In the genomic region with DNA sequence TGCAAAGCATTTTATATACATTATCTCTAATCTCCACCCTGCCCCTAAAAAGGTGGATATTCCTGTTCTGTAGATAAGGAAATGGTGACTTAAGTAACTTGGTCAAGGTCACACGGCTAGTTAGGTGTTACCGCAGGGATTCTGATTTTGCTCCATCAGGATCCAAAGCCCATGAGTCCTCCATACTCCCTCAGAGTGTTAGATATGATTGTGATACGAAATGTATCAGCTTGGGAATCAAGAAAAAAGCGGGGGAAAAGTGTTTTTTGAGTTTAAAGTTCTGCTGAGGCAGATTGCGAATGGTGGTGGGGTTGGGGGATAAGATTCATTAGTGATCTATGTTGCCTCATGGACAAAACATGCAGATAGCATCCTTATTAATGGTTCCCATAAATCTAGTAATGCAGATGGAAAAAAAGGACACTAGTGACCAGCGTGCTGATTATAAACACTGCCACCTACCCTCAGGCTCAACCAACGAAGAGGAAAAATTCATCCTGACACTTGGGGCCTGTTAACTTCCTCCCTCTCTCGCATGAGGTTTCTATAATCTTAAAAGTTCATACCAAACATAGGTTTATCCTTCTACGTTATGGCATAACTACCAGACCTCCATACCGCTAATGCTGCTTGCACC, we compare ENCODE assay signal across 19 cellular contexts. TPM values are rescaled to one million over a fixed set of nuclear protein-coding genes. Genes with fewer than 3 reads are reported as not detected.
DNase-seq lines count a peak whose midpoint lies in the region; ATAC-seq, FAIRE-seq and TF ChIP-seq lines count a peak whose summit lies in the region.
"Had no signal": no experiment of that assay in that cellular context is flagged by ENCODE, and none has a peak within 500 bp of the region (broad histone marks: within the 10 kb centered on the region; RNA-seq: fewer than 3 reads in every experiment).

No MANE protein-coding gene starts in this region.

- H2BK5ac ChIP-seq in H1 (ENCODE audit: low read depth, low read length): no peak overlapping the region

- no peaks in the 10 kb centered on the region for H3K27me3 Mint-ChIP-seq in GM23338 (ENCODE audit: insufficient read depth, low read depth, poor library complexity)

- CTCF ChIA-PET in H1 (lab: Charles Lee; ENCODE audit: partially characterized antibody): interaction anchor here (1.2 to 1.5 kb wide), 2 partner anchors 9 to 579 kb away, joined by 3 to 5 read pairs; no protein-coding TSS in a partner anchor

- no peak for TF ChIP-seq EP300 in H1 (IDR thresholded peaks at IDR 0.05; ENCODE audit: borderline replicate concordance in 1 of 2, low read depth in 2 of 2, low read length in 2 of 2)

- TF ChIP-seq CTCF in BE2C (IDR thresholded peaks at IDR 0.05; ENCODE audit: low read depth, low read length) (peak; percentile 17; the same call in 1 of the 2 replicates), GM23338 (conservative IDR thresholded peaks at IDR 0.05; ENCODE audit: low read depth in 2 of 2) (no peak), H1 (IDR thresholded peaks at IDR 0.05; ENCODE audit: control extremely low read depth in 1 of 3, insufficient read depth in 1 of 3, low read depth in 1 of 3, low read length in 3 of 3) (no peak)

- no peaks in the 10 kb centered on the region for H3F3A ChIP-seq in GM23338 (replicated peaks; ENCODE audit: low read depth)

- WGBS in H1 (ENCODE audit: extremely low coverage in 1 of 2, insufficient coverage in 1 of 2, insufficient read length in 1 of 2, insufficient replicate concordance in 2 of 2, low coverage in 1 of 2, low lambda C conversion rate in 2 of 2, missing lambda C conversion rate in 1 of 2), 2 experiments: 91 to 100% methylated on average over 1 to 10 of the region's 10 CpGs

- peaks cover 16% of the 10 kb centered on the region for H3K4me1 ChIP-seq in BE2C
- H3K4me1 ChIP-seq in GM23338 (ENCODE audit: insufficient read depth): peaks cover 22% of the 10 kb centered on the region; the same call in 1 of the 2 replicates
- H3K4me1 ChIP-seq in H1 (replicated peaks in 1 of 4; ENCODE audit: control insufficient read depth in 3 of 4, insufficient read depth in 4 of 4, low read length in 3 of 4): peaks cover 0 to 6% (median 0%) of the 10 kb centered on the region in 4 experiments; a peak in 3 of 7 replicates
- H3K4me1 ChIP-seq: HAP-1 had no signal

- H3K23me2 ChIP-seq in H1 (ENCODE audit: low read depth, low read length): no peaks in the 10 kb centered on the region; the same call in 1 of the 2 replicates

- peaks cover 2% of the 10 kb centered on the region; the same call in 1 of the 2 replicates for H3K79me1 ChIP-seq in H1 (ENCODE audit: low read depth, low read length)

- no peak overlapping the region for H4K5ac ChIP-seq in H1 (ENCODE audit: insufficient read length, low read depth, low read length)

- FAIRE-seq in H1 (lab: Jason Lieb, UNC): peak; percentile 13

- H4K91ac ChIP-seq in H1 (replicated peaks; ENCODE audit: insufficient read length, low read length): no peak overlapping the region

- POLR2A ChIA-PET in H1 (lab: Charles Lee; ENCODE audit: partially characterized antibody): no interaction called here

- DNase-seq in BE2C (peak; percentile 31), GM23338 (ENCODE audit: low spot score) (no peak), SK-N-DZ (ENCODE audit: low spot score) (peak; percentile 33), H1 (ENCODE audit: low read depth in 1 of 2, low spot score in 2 of 2) (no peak), activated gamma-delta T cell (lab: John Stamatoyannopoulos, UW) (no peak), NOMO-1 (lab: John Stamatoyannopoulos, UW; ENCODE audit: unreplicated experiment in 2 of 2) (no peak)
- DNase-seq in stimulated activated CD4-positive, alpha-beta T cell treated with anti-CD3 and anti-CD28 coated beads, Interleukin-1b, Interleukin-23, amount 100 ng/mL, for 48 hours: no peak
- DNase-seq: CD8-positive, alpha-beta T cell; DMS79; Karpas-422; MM.1S; NCI-H1092; NCI-H1436 treated with DMSO at 0.1 percent for 48 hours; NCI-H2081; RPMI8226 had no signal

- no peak overlapping the region for H4K8ac ChIP-seq in H1 (ENCODE audit: extremely low read depth, insufficient read depth, low read length)

- no peak for TF ChIP-seq RAD21 in H1 (IDR thresholded peaks at IDR 0.05 in 1 of 2, conservative IDR thresholded peaks at IDR 0.05 in 1 of 2; ENCODE audit: low read depth in 2 of 2, low read length in 2 of 2)

- H3K18ac ChIP-seq in H1 (ENCODE audit: extremely low read depth, low read length): no peak overlapping the region

- H2BK15ac ChIP-seq in H1 (ENCODE audit: low read length): no peak overlapping the region

- H3K56ac ChIP-seq in H1 (replicated peaks; ENCODE audit: insufficient read length, low read depth, low read length): no peak overlapping the region

- no peak for TF ChIP-seq POLR2A in H1 (IDR thresholded peaks at IDR 0.05; ENCODE audit: control extremely low read depth in 1 of 2, low read depth in 2 of 2, low read length in 2 of 2)

- H2BK120ac ChIP-seq in H1 (replicated peaks; ENCODE audit: low read depth, low read length): no peak overlapping the region

- H3K4ac ChIP-seq in H1 (replicated peaks; ENCODE audit: insufficient read length, low read depth, low read length): no peak overlapping the region

- H3K4me2 ChIP-seq in GM23338 (0 out of 2 replicates have a peak overlapping the region, but pooled peaks have one; percentile 16), H1 (ENCODE audit: insufficient read depth in 1 of 2, low read depth in 2 of 2, low read length in 2 of 2) (no peak overlapping the region)

- H3K9ac ChIP-seq in H1 (replicated peaks in 1 of 4; ENCODE audit: extremely low read depth in 1 of 4, low read depth in 3 of 4, low read length in 3 of 4): no peak overlapping the region
- H3K9ac ChIP-seq: BLaER1 treated with 17β-estradiol and CSF1 and Interleukin-3, amounts not matched to agents 10 nM and 100 nM had no signal

- H3K9me2 ChIP-seq in GM23338 (ENCODE audit: insufficient read depth): peaks cover 11% of the 10 kb centered on the region; the same call in 1 of the 2 replicates

- no peak overlapping the region for H2AK5ac ChIP-seq in H1 (ENCODE audit: low read depth, low read length)

- H3K23ac ChIP-seq in H1 (ENCODE audit: insufficient read length): no peak overlapping the region

- no peak overlapping the region for H2AFZ ChIP-seq in GM23338
- H2AFZ ChIP-seq in H1 (ENCODE audit: low read length): no peak overlapping the region

- H3K36me3 Mint-ChIP-seq in GM23338 (ENCODE audit: low read depth): peaks cover 4% of the 10 kb centered on the region
- H3K36me3 Mint-ChIP-seq: CD8-positive, alpha-beta T cell had no signal

- H3K27ac ChIP-seq in GM23338 (ENCODE audit: low read depth): no peak overlapping the region
- no peak overlapping the region for H3K27ac ChIP-seq in H1 (ENCODE audit: low read depth, low read length)
- H3K27ac ChIP-seq: BLaER1 treated with 17β-estradiol and CSF1 and Interleukin-3, amounts not matched to agents 10 nM and 100 nM had no signal

- no peaks in the 10 kb centered on the region for H4K20me1 ChIP-seq in GM23338 (replicated peaks; ENCODE audit: insufficient read depth)
- no peaks in the 10 kb centered on the region for H4K20me1 ChIP-seq in H1 (replicated peaks in 1 of 2; ENCODE audit: control insufficient read depth in 1 of 2, insufficient read depth in 2 of 2, low read length in 2 of 2)
- H4K20me1 ChIP-seq: BLaER1 treated with 17β-estradiol and CSF1 and Interleukin-3, amounts not matched to agents 10 nM and 100 nM had no signal

- H2BK20ac ChIP-seq in H1 (ENCODE audit: low read length): no peak overlapping the region

- no peak overlapping the region for H3K14ac ChIP-seq in H1 (ENCODE audit: insufficient read length)

- peaks cover 28% of the 10 kb centered on the region for H3K4me1 Mint-ChIP-seq in GM23338

- H3K9me3 Mint-ChIP-seq in GM23338: peaks cover under 1% of the 10 kb centered on the region; the same call in 1 of the 3 replicates
- H3K9me3 Mint-ChIP-seq: CD8-positive, alpha-beta T cell had no signal

- H3K36me3 ChIP-seq in BE2C (peaks cover 52% of the 10 kb centered on the region), GM23338 (ENCODE audit: insufficient read depth) (no peaks in the 10 kb centered on the region), H1 (ENCODE audit: control insufficient read depth in 2 of 4, insufficient read depth in 4 of 4, low read length in 3 of 4) (no peaks in the 10 kb centered on the region; a peak in 1 of 8 replicates)
- H3K36me3 ChIP-seq: BLaER1 treated with 17β-estradiol and CSF1 and Interleukin-3, amounts not matched to agents 10 nM and 100 nM; HAP-1 had no signal

- ATAC-seq in GM23338 (no peak), GM21381 (IDR thresholded peaks at IDR 0.05; ENCODE audit: unreplicated experiment) (no peak)
- ATAC-seq: CD8-positive, alpha-beta T cell had no signal

- no peak overlapping the region for H2BK12ac ChIP-seq in H1 (ENCODE audit: low read depth, low read length)

- H3K4me3 Mint-ChIP-seq in GM23338: no peak overlapping the region; the same call in 2 of the 3 replicates
- H3K4me3 Mint-ChIP-seq: CD8-positive, alpha-beta T cell had no signal

- H3K79me2 ChIP-seq in GM23338 (replicated peaks; ENCODE audit: insufficient read depth) (peaks cover 25% of the 10 kb centered on the region), H1 (ENCODE audit: control insufficient read depth in 1 of 2, insufficient read depth in 2 of 2, low read length in 2 of 2) (no peaks in the 10 kb centered on the region; a peak in 1 of 4 replicates)

- no peaks in the 10 kb centered on the region for H3K27me3 ChIP-seq in BE2C
- H3K27me3 ChIP-seq in GM23338 (ENCODE audit: insufficient read depth): no peaks in the 10 kb centered on the region
- H3K27me3 ChIP-seq in H1 (replicated peaks in 1 of 4; ENCODE audit: control insufficient read depth in 3 of 4, extremely low read depth in 1 of 4, insufficient read depth in 3 of 4, low read length in 3 of 4): 0 out of 7 replicates have a peak, but pooled peaks cover 0 to 3% (median 1%) of the 10 kb centered on the region in 4 experiments

- H3K27ac Mint-ChIP-seq in GM23338: no peak overlapping the region
- H3K27ac Mint-ChIP-seq: CD8-positive, alpha-beta T cell had no signal

- peaks cover 14% of the 10 kb centered on the region for H3K9me3 ChIP-seq in BE2C
- no peaks in the 10 kb centered on the region for H3K9me3 ChIP-seq in H1 (ENCODE audit: insufficient read depth in 2 of 2, low read depth in 1 of 2, low read length in 1 of 2)
- H3K9me3 ChIP-seq: HAP-1 had no signal

- peak overlapping the region; percentile 75 for H3K4me3 ChIP-seq in BE2C (ENCODE audit: low read depth, low read length)
- H3K4me3 ChIP-seq in GM23338: no peak overlapping the region
- H3K4me3 ChIP-seq in H1 (ENCODE audit: extremely low read depth in 1 of 4, insufficient read depth in 2 of 4, low read depth in 3 of 4, low read length in 4 of 4): no peak overlapping the region
- H3K4me3 ChIP-seq: BLaER1 treated with 17β-estradiol and CSF1 and Interleukin-3, amounts not matched to agents 10 nM and 100 nM; HAP-1 had no signal

RNA-seq across cellular contexts. Expression of a gene that starts 2.3 kb away (rescaled TPM):
- 95.4 TPM for polyA plus RNA-seq in BE2C (2012; ENCODE audit: insufficient read depth, insufficient read length, low read depth)
- total RNA-seq in GM23338 (2014; rRNA removed; shearing (Covaris generic)): 37.3 and 45.2 TPM in 2 replicates
- 75.4 and 83.7 TPM in 2 replicates for polyA plus RNA-seq in GM23338 (2016; fragmentation: Nextera tagmentation; extraction: Ambion mirVana)
- polyA plus RNA-seq in SK-N-DZ (2014; cell fraction: cytosol; rRNA removed): 195 and 220 TPM in 2 replicates
- polyA plus RNA-seq in SK-N-DZ (2014; cell fraction: nucleus; rRNA removed): 258 and 321 TPM in 2 replicates
- total RNA-seq in H1 (2021; fragmentation: NEBNext Ultra II Directional; extraction: Animal tissue kit (Norgen Biotek cat#: 25700)): 36.9 and 37.1 TPM in 2 replicates
- polyA plus RNA-seq in H1 (2011; rRNA removed): 9.4 and 14.9 TPM in 2 replicates
- 20.1 TPM for polyA plus RNA-seq in H1 (2011; cell fraction: cytosol; rRNA removed)
- polyA plus RNA-seq in H1 (2011; cell fraction: nucleus; rRNA removed): 32.5 TPM
- 30.2 to 43.2 TPM (median 36.3 TPM) in 4 replicates for polyA plus RNA-seq in H1 (2012, experiment 1 of 2)
- polyA plus RNA-seq in H1 (2012, experiment 2 of 2): 5.6 TPM
- 40.4 TPM for polyA plus RNA-seq in H1 (2013, experiment 1 of 2)
- polyA plus RNA-seq in H1 (2013, experiment 2 of 2): 37.6 TPM
- polyA minus RNA-seq in H1 (2011; rRNA and poly(A)+ RNA removed): 15.7 and 18.4 TPM in 2 replicates
- 10.9 TPM for polyA minus RNA-seq in H1 (2011; cell fraction: cytosol; rRNA and poly(A)+ RNA removed)
- polyA minus RNA-seq in H1 (2011; cell fraction: nucleus; rRNA and poly(A)+ RNA removed): 29.2 TPM
- total RNA-seq: A673 had no signal

Comparison
In these comparisons a context has a peak if more than half of its experiments do, and no peak if none do; other contexts are left out.
1. DNase-seq: peak in BE2C (single experiment) and SK-N-DZ (single experiment); none in GM23338 (single experiment), H1 (0 of 2), stimulated activated CD4-positive, alpha-beta T cell treated with anti-CD3 and anti-CD28 coated beads, Interleukin-1b, Interleukin-23, amount 100 ng/mL, for 48 hours (single experiment), activated gamma-delta T cell (single experiment) and NOMO-1 (0 of 2).